Comparison of ENCODE assay signal across 25 cellular contexts in genomic region chr1:186869829-186870228, GRCh38. TPM values are rescaled to one million over a fixed set of nuclear protein-coding genes. Genes with fewer than 3 reads are reported as not detected.
DNase-seq lines count a peak whose midpoint lies in the region; ATAC-seq, FAIRE-seq and TF ChIP-seq lines count a peak whose summit lies in the region.
"Had no signal": no experiment of that assay in that cellular context is flagged by ENCODE, and none has a peak within 500 bp of the region (broad histone marks: within the 10 kb centered on the region; RNA-seq: fewer than 3 reads in every experiment).

No MANE protein-coding gene starts in this region.

- POLR2A ChIA-PET in A549 (lab: Yijun Ruan, JAX) (no interaction called here), endothelial cell of umbilical vein (lab: Charles Lee) (no interaction called here)

- H3K27me3 ChIP-seq in endothelial cell of umbilical vein (ENCODE audit: control insufficient read depth in 2 of 2, insufficient read depth in 2 of 2, low read length in 2 of 2): no peaks in the 10 kb centered on the region
- H3K27me3 ChIP-seq: BLaER1, SJSA1 had no signal

- H3K4me2 ChIP-seq in A549 (no peak overlapping the region), endothelial cell of umbilical vein (ENCODE audit: insufficient read depth, low read length) (no peak overlapping the region)
- H3K4me2 ChIP-seq: BLaER1 had no signal

- H3K79me2 ChIP-seq in endothelial cell of umbilical vein (ENCODE audit: control insufficient read depth, insufficient read depth, low read length): no peaks in the 10 kb centered on the region

- H3K4me1 ChIP-seq in A549 (no peaks in the 10 kb centered on the region; the same call in 2 of the 3 replicates), endothelial cell of umbilical vein (ENCODE audit: control insufficient read depth, extremely low read depth, insufficient read depth, low read length) (no peaks in the 10 kb centered on the region)
- H3K4me1 ChIP-seq: BLaER1, SJSA1 had no signal

- ATAC-seq in A549: no peak
- ATAC-seq in GM21390 (IDR thresholded peaks at IDR 0.05; ENCODE audit: unreplicated experiment): peak; percentile 46
- no peak for ATAC-seq in GM19455 (IDR thresholded peaks at IDR 0.05; ENCODE audit: unreplicated experiment)

- dilution Hi-C loops in endothelial cell of umbilical vein (cut with MboI; ENCODE audit: extremely low pct_ligation_motif_present, low sequenced_read_pairs): no loop called here

- no peak for DNase-seq in A549 (ENCODE audit: low read depth in 1 of 2, low spot score in 1 of 2)
- DNase-seq in NCI-H526 (lab: John Stamatoyannopoulos, UW): peak; percentile 98 to 99
- no peak for DNase-seq in endothelial cell of umbilical vein (ENCODE audit: low read depth, low spot score)
- no peak for DNase-seq in dedifferentiated amniotic fluid mesenchymal stem cell (ENCODE audit: extremely low spot score)
- no peak for DNase-seq in DMS153 (lab: John Stamatoyannopoulos, UW)
- DNase-seq in NCI-H510A treated with DMSO at 0.1 percent for 48 hours (lab: John Stamatoyannopoulos, UW): no peak
- DNase-seq: CD4-positive, CD25-positive, alpha-beta regulatory T cell; DMS53; GOT3; NCI-H1092; NCI-H1417 treated with DMSO at 0.1 percent for 48 hours; NCI-H1694 treated with DMSO at 0.1 percent for 48 hours; NCI-H2081; NCI-H2227 treated with DMSO at 0.1 percent for 48 hours; NCI-H524; NCI-H82; Right ventricle myocardium superior; RPMI8226 had no signal

- BruUV-seq in endothelial cell of umbilical vein (replicated peaks; lab: Mats Ljungman, UMichigan): no TSS peak

- CTCF ChIA-PET in A549 (lab: Yijun Ruan, JAX) (no interaction called here), endothelial cell of umbilical vein (lab: Charles Lee) (no interaction called here)

- H3K4me3 ChIP-seq in A549: no peak overlapping the region
- no peak overlapping the region for H3K4me3 ChIP-seq in endothelial cell of umbilical vein (replicated peaks in 1 of 3; ENCODE audit: insufficient read depth in 1 of 3, low read depth in 1 of 3, low read length in 3 of 3)
- H3K4me3 ChIP-seq: BLaER1, HAP-1, SJSA1 had no signal

- no peak for TF ChIP-seq POLR2A in A549 (IDR thresholded peaks at IDR 0.05; ENCODE audit: low read length)
- TF ChIP-seq POLR2A in endothelial cell of umbilical vein (IDR thresholded peaks at IDR 0.05; ENCODE audit: low read depth, low read length): no peak

- TF ChIP-seq CTCF in A549 (IDR thresholded peaks at IDR 0.05): no peak
- TF ChIP-seq CTCF in endothelial cell of umbilical vein (IDR thresholded peaks at IDR 0.05; ENCODE audit: extremely low read depth in 1 of 2, insufficient read depth in 1 of 2, low read depth in 1 of 2, low read length in 2 of 2): no peak

- no peak overlapping the region for H3K9ac ChIP-seq in endothelial cell of umbilical vein (replicated peaks; ENCODE audit: extremely low read depth, insufficient read depth, low read length)
- H3K9ac ChIP-seq: BLaER1 had no signal

- no peak overlapping the region for H3K27ac ChIP-seq in A549
- H3K27ac ChIP-seq in endothelial cell of umbilical vein (ENCODE audit: insufficient read depth, low read depth, low read length): no peak overlapping the region
- H3K27ac ChIP-seq: 22Rv1, BLaER1, SJSA1 had no signal

- FAIRE-seq in A549 (lab: Jason Lieb, UNC) (peak; percentile 18), endothelial cell of umbilical vein (lab: Jason Lieb, UNC) (peak; percentile 15)

- WGBS in A549 (ENCODE audit: missing lambda C conversion rate): 75% methylated on average over 1 of the region's 1 CpG

- no peaks in the 10 kb centered on the region for H3K36me3 ChIP-seq in endothelial cell of umbilical vein (ENCODE audit: control insufficient read depth in 2 of 2, extremely low read depth in 1 of 2, insufficient read depth in 2 of 2, low read length in 2 of 2)
- H3K36me3 ChIP-seq: BLaER1, HAP-1, SJSA1 had no signal

- H3K9me1 ChIP-seq in endothelial cell of umbilical vein (replicated peaks; ENCODE audit: control insufficient read depth, extremely low read depth, insufficient read depth, low read length): no peaks in the 10 kb centered on the region

- no peak overlapping the region for H2AFZ ChIP-seq in endothelial cell of umbilical vein (ENCODE audit: low read depth, low read length)

- H4K20me1 ChIP-seq in endothelial cell of umbilical vein (replicated peaks; ENCODE audit: control insufficient read depth, extremely low read depth, insufficient read depth, low read length): no peaks in the 10 kb centered on the region
- H4K20me1 ChIP-seq: BLaER1 had no signal

- no peak for TF ChIP-seq RAD21 in A549 (conservative IDR thresholded peaks at IDR 0.05 in 1 of 2, IDR thresholded peaks at IDR 0.05 in 1 of 2)

- no peaks in the 10 kb centered on the region for H3K9me3 ChIP-seq in A549
- no peaks in the 10 kb centered on the region for H3K9me3 ChIP-seq in endothelial cell of umbilical vein (replicated peaks; ENCODE audit: control insufficient read depth, insufficient read depth, low read length)
- H3K9me3 ChIP-seq: BLaER1, HAP-1, SJSA1 had no signal

- TF ChIP-seq EP300 in A549 (IDR thresholded peaks at IDR 0.05): no peak

- intact Hi-C loops in endothelial cell of umbilical vein (cut with micrococcal nuclease): no loop called here

TF ChIP-seq in A549, 52 proteins besides CTCF, POLR2A, EP300 and RAD21 (continues in another document):
- TF ChIP-seq TP53 (CRISPR knock-in tag; IDR thresholded peaks at IDR 0.05): no peak
- TF ChIP-seq CHD4 (IDR thresholded peaks at IDR 0.05; ENCODE audit: borderline replicate concordance): no peak
- no peak for TF ChIP-seq ZNF302 (CRISPR knock-in tag; IDR thresholded peaks at IDR 0.05)
- no peak for TF ChIP-seq E2F6 (IDR thresholded peaks at IDR 0.05; ENCODE audit: borderline replicate concordance, low read depth)
- no peak for TF ChIP-seq HOXB13 (CRISPR knock-in tag; IDR thresholded peaks at IDR 0.05; ENCODE audit: low read depth)
- TF ChIP-seq BCL3 (IDR thresholded peaks at IDR 0.05): no peak
- no peak for TF ChIP-seq KDM1A (IDR thresholded peaks at IDR 0.05; ENCODE audit: low read depth)

TF ChIP-seq in endothelial cell of umbilical vein, 7 proteins besides CTCF, POLR2A, EP300 and RAD21:
- TF ChIP-seq JUN (IDR thresholded peaks at IDR 0.05; ENCODE audit: borderline replicate concordance, insufficient read depth, insufficient read length, low read depth) (no peak), GATA2 (IDR thresholded peaks at IDR 0.05; ENCODE audit: insufficient read depth, insufficient read length, low read depth, low read length) (no peak), EZH2 (IDR thresholded peaks at IDR 0.05; ENCODE audit: borderline replicate concordance, low read depth, low read length, severe bottlenecking) (no peak), POLR2AphosphoS5 (IDR thresholded peaks at IDR 0.05; ENCODE audit: insufficient read depth, low read depth, low read length) (no peak), MYC (IDR thresholded peaks at IDR 0.05; ENCODE audit: low read depth, low read length) (no peak), FOS (IDR thresholded peaks at IDR 0.05; ENCODE audit: borderline replicate concordance, insufficient read depth, low read length) (no peak)
- TF ChIP-seq, protein P1, sequence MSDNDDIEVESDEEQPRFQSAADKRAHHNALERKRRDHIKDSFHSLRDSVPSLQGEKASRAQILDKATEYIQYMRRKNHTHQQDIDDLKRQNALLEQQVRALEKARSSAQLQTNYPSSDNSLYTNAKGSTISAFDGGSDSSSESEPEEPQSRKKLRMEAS (IDR thresholded peaks at IDR 0.05; ENCODE audit: insufficient read depth, insufficient read length): no peak

RNA-seq across cellular contexts. Expression of gene PLA2G4A, which starts 41.1 kb away (rescaled TPM):
- polyA plus RNA-seq in A549 (2011; rRNA removed): 80.4 and 84.3 TPM in 2 replicates
- polyA plus RNA-seq in A549 (2012; cell fraction: cytosol; rRNA removed): 3.8 and 4.3 TPM in 2 replicates
- polyA plus RNA-seq in A549 (2012; cell fraction: nucleus; rRNA removed): 3.2 and 4.1 TPM in 2 replicates
- 14.9 to 26.3 TPM (median 17.6 TPM) in 3 replicates for polyA plus RNA-seq in A549 (2017; fragmentation: RNase III; extraction: RNeasy Plus Mini Kit Qiagen cat#74134 plus additional on column Dnase treatment)
- 18.8 and 23.8 TPM in 2 replicates for polyA minus RNA-seq in A549 (2011; rRNA and poly(A)+ RNA removed)
- total RNA-seq in endothelial cell of umbilical vein: 10.6 and 13.3 TPM in 2 replicates
- 7.0 and 8.2 TPM in 2 replicates for polyA plus RNA-seq in endothelial cell of umbilical vein
- 9.9 and 10.7 TPM in 2 replicates for polyA plus RNA-seq in endothelial cell of umbilical vein (2011; cell fraction: cytosol; rRNA removed)
- 7.8 and 9.9 TPM in 2 replicates for polyA plus RNA-seq in endothelial cell of umbilical vein (2011; cell fraction: nucleus; rRNA removed)
- 16.9 and 20.0 TPM in 2 replicates for polyA plus RNA-seq in endothelial cell of umbilical vein (2012)
- 8.5 and 9.9 TPM in 2 replicates for polyA minus RNA-seq in endothelial cell of umbilical vein
- polyA minus RNA-seq in endothelial cell of umbilical vein (2011; cell fraction: cytosol; rRNA and poly(A)+ RNA removed): 24.9 TPM
- 6.9 and 7.3 TPM in 2 replicates for polyA minus RNA-seq in endothelial cell of umbilical vein (2011; cell fraction: nucleus; rRNA and poly(A)+ RNA removed)
- total RNA-seq: CD4-positive, CD25-positive, alpha-beta regulatory T cell; G401 had no signal
- polyA plus RNA-seq: CD4-positive, CD25-positive, alpha-beta regulatory T cell had no signal

Comparison
In these comparisons a context has a peak if more than half of its experiments do, and no peak if none do; other contexts are left out.
1. DNase-seq: peak in NCI-H526 (2 of 2); none in A549 (0 of 2), endothelial cell of umbilical vein (single experiment), dedifferentiated amniotic fluid mesenchymal stem cell (single experiment), DMS153 (single experiment) and NCI-H510A treated with DMSO at 0.1 percent for 48 hours (single experiment).